9 cellular contexts compared by ENCODE assay signal in genomic region chr4:186472948-186473347, GRCh38.
DNase-seq lines count a peak whose midpoint lies in the region; ATAC-seq and TF ChIP-seq lines count a peak whose summit lies in the region.
"Had no signal": no experiment of that assay in that cellular context is flagged by ENCODE, and none has a peak within 500 bp of the region (broad histone marks: within the 10 kb centered on the region; RNA-seq: fewer than 3 reads in every experiment).

No MANE protein-coding gene starts in this region.

- no peak overlapping the region for H3K4me3 Mint-ChIP-seq in osteocyte (ENCODE audit: unreplicated experiment)
- H3K4me3 Mint-ChIP-seq: IgD-negative memory B cell had no signal

- no peak overlapping the region for H3K4me3 ChIP-seq in dorsolateral prefrontal cortex

- H3K27me3 Mint-ChIP-seq in osteocyte (ENCODE audit: unreplicated experiment) = peaks cover 28% of the 10 kb centered on the region
- H3K27me3 Mint-ChIP-seq: IgD-negative memory B cell had no signal

- ATAC-seq in HG02938 (IDR thresholded peaks at IDR 0.05; ENCODE audit: unreplicated experiment) = no peak
- no peak for ATAC-seq in GM18873 (IDR thresholded peaks at IDR 0.05; ENCODE audit: low FRiP score, unreplicated experiment)

- no peak overlapping the region for H3K27ac ChIP-seq in dorsolateral prefrontal cortex

- DNase-seq in G401 (ENCODE audit: low spot score) (peak; percentile 76), NCI-H1092 (lab: John Stamatoyannopoulos, UW) (peak; percentile 26), dorsolateral prefrontal cortex (no peak), osteocyte (ENCODE audit: extremely low spot score, unreplicated experiment) (no peak), nucleus accumbens (lab: John Stamatoyannopoulos, UW) (no peak), NCI-H187 treated with DMSO at 0.1 percent for 48 hours (lab: John Stamatoyannopoulos, UW) (no peak)

- peaks cover 6% of the 10 kb centered on the region for H3K4me1 Mint-ChIP-seq in osteocyte (ENCODE audit: unreplicated experiment)
- H3K4me1 Mint-ChIP-seq: IgD-negative memory B cell had no signal

- in situ Hi-C loops in G401 (cut with HindIII; ENCODE audit: low sequenced_read_pairs) = no loop called here

- intact Hi-C loops in dorsolateral prefrontal cortex (cut with DNase I) = loop anchor here (5.0 kb wide), 1 partner anchor 114 kb away; no protein-coding TSS in a partner anchor

- peaks cover 0 to 10% (median 0%) of the 10 kb centered on the region in 45 donors for H3K27me3 ChIP-seq in dorsolateral prefrontal cortex

- no peaks in the 10 kb centered on the region for H3K9me3 Mint-ChIP-seq in osteocyte (ENCODE audit: unreplicated experiment)

- TF ChIP-seq CTCF in dorsolateral prefrontal cortex (IDR thresholded peaks at IDR 0.05 in 54 of 56, conservative IDR thresholded peaks at IDR 0.05 in 2 of 56; ENCODE audit: low read depth in 1 of 56, partially characterized antibody in 56 of 56) = peak; percentile 41 to 78 (median 63)
- peak; percentile 74 for TF ChIP-seq CTCF in osteocyte (IDR thresholded peaks at IDR 0.05)

- H3K27ac Mint-ChIP-seq in osteocyte (ENCODE audit: unreplicated experiment) = no peak overlapping the region
- H3K27ac Mint-ChIP-seq: IgD-negative memory B cell had no signal

- H3K36me3 Mint-ChIP-seq in osteocyte (ENCODE audit: unreplicated experiment) = no peaks in the 10 kb centered on the region
- H3K36me3 Mint-ChIP-seq: IgD-negative memory B cell had no signal

Comparison
In these comparisons a context has a peak if more than half of its experiments do, and no peak if none do; other contexts are left out.
1. DNase-seq: peak in G401 (single experiment) and NCI-H1092 (single experiment); none in dorsolateral prefrontal cortex (0 of 10), osteocyte (single experiment), nucleus accumbens (0 of 56) and NCI-H187 treated with DMSO at 0.1 percent for 48 hours (single experiment).